In the genomic region with DNA sequence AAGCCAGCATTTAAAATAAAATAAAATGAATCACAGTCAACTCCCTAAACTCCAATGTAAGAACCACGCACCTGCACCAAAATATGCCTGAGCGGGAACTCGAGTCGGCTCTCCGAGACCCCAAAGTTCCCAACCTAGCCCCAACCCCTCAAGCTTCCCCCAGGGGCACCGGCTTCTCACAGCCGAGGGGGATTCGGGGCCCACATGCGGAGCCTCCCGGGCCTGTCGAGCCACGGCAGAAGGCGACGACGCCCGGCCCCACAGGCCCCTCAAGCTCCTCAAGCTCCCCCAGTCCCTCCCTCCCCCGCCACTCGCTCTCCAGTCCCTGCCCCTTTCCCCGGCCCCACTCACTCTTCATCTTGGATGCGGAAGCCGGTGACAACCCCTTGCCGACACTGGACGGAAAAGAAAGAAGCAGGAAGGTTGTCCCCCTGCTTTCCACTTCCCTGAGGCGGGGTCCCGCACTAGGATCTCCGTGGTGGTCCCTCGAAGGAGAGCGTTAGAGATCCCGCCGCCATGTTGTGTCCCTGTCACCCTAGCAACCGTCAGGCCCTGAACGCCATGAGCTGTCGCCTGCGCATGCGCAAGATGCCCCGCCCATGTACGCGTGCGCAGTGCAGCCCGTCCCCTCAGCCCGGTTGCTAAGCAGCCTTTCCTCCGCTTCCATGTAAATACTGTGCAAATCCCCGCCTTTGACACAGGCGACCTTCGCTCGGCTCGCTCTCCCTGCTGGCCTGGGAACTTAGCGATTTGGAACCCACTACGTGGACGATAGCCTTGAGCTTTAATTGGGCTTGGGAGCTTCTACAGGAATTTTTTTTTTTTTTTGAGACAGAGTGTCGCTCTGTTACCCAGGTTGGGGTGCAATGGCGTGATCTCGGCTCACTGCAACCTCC, we compare ENCODE assay signal across 1 cellular context.
A peak's percentile ranks its signal among the peaks of the same experiment; 100 is the strongest.
TF ChIP-seq lines count a peak whose summit lies in the region.

A gene with protein sequence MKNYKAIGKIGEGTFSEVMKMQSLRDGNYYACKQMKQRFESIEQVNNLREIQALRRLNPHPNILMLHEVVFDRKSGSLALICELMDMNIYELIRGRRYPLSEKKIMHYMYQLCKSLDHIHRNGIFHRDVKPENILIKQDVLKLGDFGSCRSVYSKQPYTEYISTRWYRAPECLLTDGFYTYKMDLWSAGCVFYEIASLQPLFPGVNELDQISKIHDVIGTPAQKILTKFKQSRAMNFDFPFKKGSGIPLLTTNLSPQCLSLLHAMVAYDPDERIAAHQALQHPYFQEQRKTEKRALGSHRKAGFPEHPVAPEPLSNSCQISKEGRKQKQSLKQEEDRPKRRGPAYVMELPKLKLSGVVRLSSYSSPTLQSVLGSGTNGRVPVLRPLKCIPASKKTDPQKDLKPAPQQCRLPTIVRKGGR (minus strand): TSS at position 554 of the 896 bp plus-strand sequence. CDS start 196 bp downstream, at position 358.

TF ChIP-seq in HepG2, 621 proteins besides CTCF, POLR2A, EP300 and RAD21 (continued from another document and continues in another):
- TF ChIP-seq SRSF9 (IDR thresholded peaks at IDR 0.05; ENCODE audit: borderline replicate concordance, insufficient read depth, low read depth, low read length, poor library complexity, severe bottlenecking) (no peak), JARID2 (CRISPR knock-in tag; IDR thresholded peaks at IDR 0.05; ENCODE audit: insufficient replicate concordance) (no peak), ZNF382 (CRISPR knock-in tag; IDR thresholded peaks at IDR 0.05; ENCODE audit: borderline replicate concordance) (no peak), SUZ12 (IDR thresholded peaks at IDR 0.05; ENCODE audit: low read depth, low read length) (no peak), ZNF761 (CRISPR knock-in tag; conservative IDR thresholded peaks at IDR 0.05) (peak; percentile 77; the same call in 1 of the 2 replicates), PAX8 (CRISPR knock-in tag; IDR thresholded peaks at IDR 0.05; ENCODE audit: borderline replicate concordance) (no peak), SIX4 (CRISPR knock-in tag; IDR thresholded peaks at IDR 0.05) (no peak), ELF3 (CRISPR knock-in tag; IDR thresholded peaks at IDR 0.05) (no peak), SIN3A (IDR thresholded peaks at IDR 0.05; ENCODE audit: borderline replicate concordance, low read depth, low read length) (peak; percentile 97), ZNF781 (CRISPR knock-in tag; IDR thresholded peaks at IDR 0.05; ENCODE audit: borderline replicate concordance, not compliant biosample characterization) (no peak), THYN1 (CRISPR knock-in tag; IDR thresholded peaks at IDR 0.05; ENCODE audit: borderline replicate concordance, low read depth) (no peak), ATF1 (CRISPR knock-in tag; IDR thresholded peaks at IDR 0.05) (no peak), MYC (CRISPR knock-in tag; IDR thresholded peaks at IDR 0.05; ENCODE audit: borderline replicate concordance) (peak; percentile 35; the same call in 1 of the 2 replicates), ZNF20 (CRISPR knock-in tag; IDR thresholded peaks at IDR 0.05) (no peak), ZSCAN20 (CRISPR knock-in tag; IDR thresholded peaks at IDR 0.05; ENCODE audit: borderline replicate concordance) (no peak), KLF11 (CRISPR knock-in tag; IDR thresholded peaks at IDR 0.05) (no peak), HNRNPK (IDR thresholded peaks at IDR 0.05; ENCODE audit: low read depth, low read length, poor library complexity, severe bottlenecking) (peak; percentile 66), ZFP37 (CRISPR knock-in tag; IDR thresholded peaks at IDR 0.05; ENCODE audit: borderline replicate concordance) (no peak), ZNF766 (CRISPR knock-in tag; IDR thresholded peaks at IDR 0.05; ENCODE audit: borderline replicate concordance) (no peak), ZNF547 (CRISPR knock-in tag; IDR thresholded peaks at IDR 0.05) (no peak), BRD4 (CRISPR knock-in tag; IDR thresholded peaks at IDR 0.05) (peak; percentile 37; the same call in 1 of the 2 replicates), ZNF235 (CRISPR knock-in tag; IDR thresholded peaks at IDR 0.05; ENCODE audit: borderline replicate concordance) (no peak), FOXC1 (CRISPR knock-in tag; IDR thresholded peaks at IDR 0.05; ENCODE audit: borderline replicate concordance) (no peak), MED1 (CRISPR knock-in tag; IDR thresholded peaks at IDR 0.05) (peak; percentile 59), FOXA3 (CRISPR knock-in tag; IDR thresholded peaks at IDR 0.05) (peak; percentile 88), ATRX (CRISPR knock-in tag; IDR thresholded peaks at IDR 0.05; ENCODE audit: borderline replicate concordance) (no peak), ARHGAP35 (CRISPR knock-in tag; IDR thresholded peaks at IDR 0.05; ENCODE audit: borderline replicate concordance) (peak; percentile 59; the same call in 1 of the 2 replicates), HOXA5 (CRISPR knock-in tag; IDR thresholded peaks at IDR 0.05) (no peak), NKX3-1 (CRISPR knock-in tag; IDR thresholded peaks at IDR 0.05) (no peak)
- TF ChIP-seq, protein P1, sequence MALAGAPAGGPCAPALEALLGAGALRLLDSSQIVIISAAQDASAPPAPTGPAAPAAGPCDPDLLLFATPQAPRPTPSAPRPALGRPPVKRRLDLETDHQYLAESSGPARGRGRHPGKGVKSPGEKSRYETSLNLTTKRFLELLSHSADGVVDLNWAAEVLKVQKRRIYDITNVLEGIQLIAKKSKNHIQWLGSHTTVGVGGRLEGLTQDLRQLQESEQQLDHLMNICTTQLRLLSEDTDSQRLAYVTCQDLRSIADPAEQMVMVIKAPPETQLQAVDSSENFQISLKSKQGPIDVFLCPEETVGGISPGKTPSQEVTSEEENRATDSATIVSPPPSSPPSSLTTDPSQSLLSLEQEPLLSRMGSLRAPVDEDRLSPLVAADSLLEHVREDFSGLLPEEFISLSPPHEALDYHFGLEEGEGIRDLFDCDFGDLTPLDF (CRISPR knock-in tag; IDR thresholded peaks at IDR 0.05), result no peak
- TF ChIP-seq, protein P2, sequence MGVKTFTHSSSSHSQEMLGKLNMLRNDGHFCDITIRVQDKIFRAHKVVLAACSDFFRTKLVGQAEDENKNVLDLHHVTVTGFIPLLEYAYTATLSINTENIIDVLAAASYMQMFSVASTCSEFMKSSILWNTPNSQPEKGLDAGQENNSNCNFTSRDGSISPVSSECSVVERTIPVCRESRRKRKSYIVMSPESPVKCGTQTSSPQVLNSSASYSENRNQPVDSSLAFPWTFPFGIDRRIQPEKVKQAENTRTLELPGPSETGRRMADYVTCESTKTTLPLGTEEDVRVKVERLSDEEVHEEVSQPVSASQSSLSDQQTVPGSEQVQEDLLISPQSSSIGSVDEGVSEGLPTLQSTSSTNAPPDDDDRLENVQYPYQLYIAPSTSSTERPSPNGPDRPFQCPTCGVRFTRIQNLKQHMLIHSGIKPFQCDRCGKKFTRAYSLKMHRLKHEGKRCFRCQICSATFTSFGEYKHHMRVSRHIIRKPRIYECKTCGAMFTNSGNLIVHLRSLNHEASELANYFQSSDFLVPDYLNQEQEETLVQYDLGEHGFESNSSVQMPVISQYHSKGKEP (CRISPR knock-in tag; IDR thresholded peaks at IDR 0.05), result no peak
- TF ChIP-seq, protein P3, sequence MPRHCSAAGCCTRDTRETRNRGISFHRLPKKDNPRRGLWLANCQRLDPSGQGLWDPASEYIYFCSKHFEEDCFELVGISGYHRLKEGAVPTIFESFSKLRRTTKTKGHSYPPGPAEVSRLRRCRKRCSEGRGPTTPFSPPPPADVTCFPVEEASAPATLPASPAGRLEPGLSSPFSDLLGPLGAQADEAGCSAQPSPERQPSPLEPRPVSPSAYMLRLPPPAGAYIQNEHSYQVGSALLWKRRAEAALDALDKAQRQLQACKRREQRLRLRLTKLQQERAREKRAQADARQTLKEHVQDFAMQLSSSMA (CRISPR knock-in tag; IDR thresholded peaks at IDR 0.05), result no peak
- TF ChIP-seq, protein P4, sequence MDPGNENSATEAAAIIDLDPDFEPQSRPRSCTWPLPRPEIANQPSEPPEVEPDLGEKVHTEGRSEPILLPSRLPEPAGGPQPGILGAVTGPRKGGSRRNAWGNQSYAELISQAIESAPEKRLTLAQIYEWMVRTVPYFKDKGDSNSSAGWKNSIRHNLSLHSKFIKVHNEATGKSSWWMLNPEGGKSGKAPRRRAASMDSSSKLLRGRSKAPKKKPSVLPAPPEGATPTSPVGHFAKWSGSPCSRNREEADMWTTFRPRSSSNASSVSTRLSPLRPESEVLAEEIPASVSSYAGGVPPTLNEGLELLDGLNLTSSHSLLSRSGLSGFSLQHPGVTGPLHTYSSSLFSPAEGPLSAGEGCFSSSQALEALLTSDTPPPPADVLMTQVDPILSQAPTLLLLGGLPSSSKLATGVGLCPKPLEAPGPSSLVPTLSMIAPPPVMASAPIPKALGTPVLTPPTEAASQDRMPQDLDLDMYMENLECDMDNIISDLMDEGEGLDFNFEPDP (CRISPR knock-in tag; conservative IDR thresholded peaks at IDR 0.05), result no peak
- TF ChIP-seq, protein P5, sequence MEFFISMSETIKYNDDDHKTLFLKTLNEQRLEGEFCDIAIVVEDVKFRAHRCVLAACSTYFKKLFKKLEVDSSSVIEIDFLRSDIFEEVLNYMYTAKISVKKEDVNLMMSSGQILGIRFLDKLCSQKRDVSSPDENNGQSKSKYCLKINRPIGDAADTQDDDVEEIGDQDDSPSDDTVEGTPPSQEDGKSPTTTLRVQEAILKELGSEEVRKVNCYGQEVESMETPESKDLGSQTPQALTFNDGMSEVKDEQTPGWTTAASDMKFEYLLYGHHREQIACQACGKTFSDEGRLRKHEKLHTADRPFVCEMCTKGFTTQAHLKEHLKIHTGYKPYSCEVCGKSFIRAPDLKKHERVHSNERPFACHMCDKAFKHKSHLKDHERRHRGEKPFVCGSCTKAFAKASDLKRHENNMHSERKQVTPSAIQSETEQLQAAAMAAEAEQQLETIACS (CRISPR knock-in tag; IDR thresholded peaks at IDR 0.05), result no peak
- TF ChIP-seq, protein P6, sequence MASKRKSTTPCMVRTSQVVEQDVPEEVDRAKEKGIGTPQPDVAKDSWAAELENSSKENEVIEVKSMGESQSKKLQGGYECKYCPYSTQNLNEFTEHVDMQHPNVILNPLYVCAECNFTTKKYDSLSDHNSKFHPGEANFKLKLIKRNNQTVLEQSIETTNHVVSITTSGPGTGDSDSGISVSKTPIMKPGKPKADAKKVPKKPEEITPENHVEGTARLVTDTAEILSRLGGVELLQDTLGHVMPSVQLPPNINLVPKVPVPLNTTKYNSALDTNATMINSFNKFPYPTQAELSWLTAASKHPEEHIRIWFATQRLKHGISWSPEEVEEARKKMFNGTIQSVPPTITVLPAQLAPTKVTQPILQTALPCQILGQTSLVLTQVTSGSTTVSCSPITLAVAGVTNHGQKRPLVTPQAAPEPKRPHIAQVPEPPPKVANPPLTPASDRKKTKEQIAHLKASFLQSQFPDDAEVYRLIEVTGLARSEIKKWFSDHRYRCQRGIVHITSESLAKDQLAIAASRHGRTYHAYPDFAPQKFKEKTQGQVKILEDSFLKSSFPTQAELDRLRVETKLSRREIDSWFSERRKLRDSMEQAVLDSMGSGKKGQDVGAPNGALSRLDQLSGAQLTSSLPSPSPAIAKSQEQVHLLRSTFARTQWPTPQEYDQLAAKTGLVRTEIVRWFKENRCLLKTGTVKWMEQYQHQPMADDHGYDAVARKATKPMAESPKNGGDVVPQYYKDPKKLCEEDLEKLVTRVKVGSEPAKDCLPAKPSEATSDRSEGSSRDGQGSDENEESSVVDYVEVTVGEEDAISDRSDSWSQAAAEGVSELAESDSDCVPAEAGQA (IDR thresholded peaks at IDR 0.05; ENCODE audit: low read depth), result 0 out of 2 replicates have a peak, but pooled peaks have one; percentile 51
- TF ChIP-seq, protein P6 (CRISPR knock-in tag; IDR thresholded peaks at IDR 0.05; ENCODE audit: borderline replicate concordance), result no peak
- TF ChIP-seq, protein P7, sequence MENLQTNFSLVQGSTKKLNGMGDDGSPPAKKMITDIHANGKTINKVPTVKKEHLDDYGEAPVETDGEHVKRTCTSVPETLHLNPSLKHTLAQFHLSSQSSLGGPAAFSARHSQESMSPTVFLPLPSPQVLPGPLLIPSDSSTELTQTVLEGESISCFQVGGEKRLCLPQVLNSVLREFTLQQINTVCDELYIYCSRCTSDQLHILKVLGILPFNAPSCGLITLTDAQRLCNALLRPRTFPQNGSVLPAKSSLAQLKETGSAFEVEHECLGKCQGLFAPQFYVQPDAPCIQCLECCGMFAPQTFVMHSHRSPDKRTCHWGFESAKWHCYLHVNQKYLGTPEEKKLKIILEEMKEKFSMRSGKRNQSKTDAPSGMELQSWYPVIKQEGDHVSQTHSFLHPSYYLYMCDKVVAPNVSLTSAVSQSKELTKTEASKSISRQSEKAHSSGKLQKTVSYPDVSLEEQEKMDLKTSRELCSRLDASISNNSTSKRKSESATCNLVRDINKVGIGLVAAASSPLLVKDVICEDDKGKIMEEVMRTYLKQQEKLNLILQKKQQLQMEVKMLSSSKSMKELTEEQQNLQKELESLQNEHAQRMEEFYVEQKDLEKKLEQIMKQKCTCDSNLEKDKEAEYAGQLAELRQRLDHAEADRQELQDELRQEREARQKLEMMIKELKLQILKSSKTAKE (CRISPR knock-in tag; IDR thresholded peaks at IDR 0.05; ENCODE audit: borderline replicate concordance), result no peak
- TF ChIP-seq, protein P8, sequence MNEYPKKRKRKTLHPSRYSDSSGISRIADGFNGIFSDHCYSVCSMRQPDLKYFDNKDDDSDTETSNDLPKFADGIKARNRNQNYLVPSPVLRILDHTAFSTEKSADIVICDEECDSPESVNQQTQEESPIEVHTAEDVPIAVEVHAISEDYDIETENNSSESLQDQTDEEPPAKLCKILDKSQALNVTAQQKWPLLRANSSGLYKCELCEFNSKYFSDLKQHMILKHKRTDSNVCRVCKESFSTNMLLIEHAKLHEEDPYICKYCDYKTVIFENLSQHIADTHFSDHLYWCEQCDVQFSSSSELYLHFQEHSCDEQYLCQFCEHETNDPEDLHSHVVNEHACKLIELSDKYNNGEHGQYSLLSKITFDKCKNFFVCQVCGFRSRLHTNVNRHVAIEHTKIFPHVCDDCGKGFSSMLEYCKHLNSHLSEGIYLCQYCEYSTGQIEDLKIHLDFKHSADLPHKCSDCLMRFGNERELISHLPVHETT (CRISPR knock-in tag; conservative IDR thresholded peaks at IDR 0.05), result no peak
